ENCODE assay signal across 8 cellular contexts in the genomic region with DNA sequence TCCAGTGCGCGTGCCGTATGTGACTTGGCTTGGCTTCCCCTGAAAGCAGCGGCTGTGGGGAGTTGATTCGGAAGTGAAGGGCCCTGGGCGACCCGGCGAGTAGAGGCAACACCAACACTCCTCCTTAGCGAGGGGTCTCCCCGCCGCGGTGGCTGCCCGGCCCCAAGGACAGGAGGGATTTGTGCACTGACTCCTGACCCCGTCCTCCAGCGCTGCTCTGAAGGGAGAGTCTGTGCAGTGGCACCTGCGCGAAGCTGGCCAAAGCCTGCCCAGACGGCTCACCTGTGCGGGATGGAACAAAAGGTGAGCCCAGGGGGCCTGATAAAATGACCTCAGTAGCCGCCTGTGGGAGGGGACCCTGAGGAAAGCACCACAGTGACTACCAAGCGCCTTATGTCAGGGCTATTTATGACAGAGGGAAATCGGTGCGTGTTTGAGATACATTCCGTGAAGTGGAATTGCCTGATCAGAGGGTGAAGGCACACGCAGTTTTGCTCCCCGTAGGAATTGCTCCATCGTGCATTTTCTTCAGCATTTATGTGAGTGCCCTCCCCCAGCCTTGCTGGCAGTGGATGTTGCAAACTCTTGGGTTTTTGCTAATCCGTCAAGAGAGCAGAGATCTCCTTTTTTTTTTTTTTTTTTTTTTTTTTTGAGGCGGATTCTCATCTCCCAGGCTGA. TPM values are rescaled to one million over a fixed set of nuclear protein-coding genes. Genes with fewer than 3 reads are reported as not detected.
A peak's percentile ranks its signal among the peaks of the same experiment; 100 is the strongest.
DNase-seq lines count a peak whose midpoint lies in the region; ATAC-seq and TF ChIP-seq lines count a peak whose summit lies in the region.
"Not testable (repeated sequence)": the region's sequence is repeated elsewhere in the genome, so short reads cannot be mapped to it uniquely, and the experiment has no call there.

No MANE protein-coding gene starts in this region.

- intact Hi-C loops in Right ventricle myocardium inferior (cut with DNase I): not testable (repeated sequence)

- in situ Hi-C loops in GM23248 (cut with MboI): not testable (repeated sequence)

- H3K27ac ChIP-seq in GM23248; HUES48 (ENCODE audit: low read depth, low read length); urinary bladder (ENCODE audit: low read depth): not testable (repeated sequence)

- not testable (repeated sequence) for H3K36me3 ChIP-seq in GM23248 (ENCODE audit: low read depth); HUES48 (ENCODE audit: control insufficient read depth, insufficient read depth, low read length); urinary bladder (ENCODE audit: insufficient read depth)

- H3K9me3 Mint-ChIP-seq in nephron progenitor cell: not testable (repeated sequence)

- H3K9ac ChIP-seq in GM23248: peak overlapping the region; percentile 70
- H3K9ac ChIP-seq in HUES48 (ENCODE audit: low read depth, low read length): peak overlapping the region; percentile 56; the same call in 1 of the 2 replicates

- not testable (repeated sequence) for H3K36me3 Mint-ChIP-seq in nephron progenitor cell (ENCODE audit: low read depth)

- not testable (repeated sequence) for H4K20me1 ChIP-seq in GM23248 (ENCODE audit: insufficient read depth)

- DNase-seq in GM04503 (ENCODE audit: low read depth): peak; percentile 29
- DNase-seq in GM23248: peak; percentile 69
- peak; percentile 82 for DNase-seq in SIG-M5 treated with dmso at 0.1 percent for 504 hours (lab: John Stamatoyannopoulos, UW; ENCODE audit: unreplicated experiment)
- peak; percentile 31 for DNase-seq in astrocyte of the hippocampus (ENCODE audit: low read depth, low spot score)
- not testable (repeated sequence) for DNase-seq in Right ventricle myocardium inferior (ENCODE audit: missing footprints); nephron progenitor cell

- not testable (repeated sequence) for H3K79me2 ChIP-seq in GM23248 (ENCODE audit: insufficient read depth)

- H3K4me1 ChIP-seq in GM23248 (ENCODE audit: insufficient read depth); HUES48 (ENCODE audit: control insufficient read depth, insufficient read depth, low read length); urinary bladder (ENCODE audit: insufficient read depth): not testable (repeated sequence)

- H3K4me3 ChIP-seq in GM23248 (peak overlapping the region; percentile 78), HUES48 (ENCODE audit: low read depth, low read length) (peak overlapping the region; percentile 70), urinary bladder (ENCODE audit: low read depth, low read length) (peak overlapping the region; percentile 40)

- peak; percentile 5 for ATAC-seq in Right ventricle myocardium inferior

- H3F3A ChIP-seq in GM23248 (ENCODE audit: insufficient read depth): not testable (repeated sequence)

- not testable (repeated sequence) for H3K27me3 Mint-ChIP-seq in nephron progenitor cell (ENCODE audit: low read depth, poor library complexity)

- not testable (repeated sequence) for TF ChIP-seq CTCF in nephron progenitor cell (IDR thresholded peaks at IDR 0.05)

- not testable (repeated sequence) for H3K27ac Mint-ChIP-seq in nephron progenitor cell

- 7% methylated on average over 9 to 10 of the region's 29 CpGs for WGBS in GM23248 (ENCODE audit: low coverage in 1 of 2, low lambda C conversion rate in 2 of 2, missing lambda C conversion rate in 2 of 2), 2 experiments
- WGBS in urinary bladder: 11% methylated on average over 10 of the region's 29 CpGs

- peak overlapping the region; percentile 87 for H2AFZ ChIP-seq in GM23248

- not testable (repeated sequence) for H3K9me3 ChIP-seq in GM23248 (ENCODE audit: low read depth); HUES48 (ENCODE audit: control insufficient read depth, insufficient read depth, low read length)

- not testable (repeated sequence) for H3K4me1 Mint-ChIP-seq in nephron progenitor cell

- H3K4me3 Mint-ChIP-seq in nephron progenitor cell: peak overlapping the region; percentile 82

- H3K9me2 ChIP-seq in GM23248 (ENCODE audit: insufficient read depth): not testable (repeated sequence)

- not testable (repeated sequence) for H3K27me3 ChIP-seq in GM23248 (replicated peaks; ENCODE audit: insufficient read depth); HUES48 (ENCODE audit: control insufficient read depth, insufficient read depth, low read length)

- H3K4me2 ChIP-seq in GM23248 (ENCODE audit: unreplicated experiment): peak overlapping the region; percentile 77

RNA-seq across cellular contexts. Expression of a gene that starts 22.5 kb away (rescaled TPM):
- total RNA-seq in GM23248 (2014; rRNA removed; shearing (Covaris generic)): not detected in 2 replicates
- polyA plus RNA-seq in GM23248 (2016; fragmentation: Nextera tagmentation; extraction: Ambion mirVana): 0.43 and 0.60 TPM in 2 replicates
- total RNA-seq in Right ventricle myocardium inferior: not detected
- not detected for total RNA-seq in urinary bladder
- polyA plus RNA-seq in urinary bladder: 0.11 TPM

RNA-seq across cellular contexts. Expression of a gene that starts 34.8 kb away (rescaled TPM):
- total RNA-seq in GM23248 (2014; rRNA removed; shearing (Covaris generic)): 220 and 271 TPM in 2 replicates
- 145 and 163 TPM in 2 replicates for polyA plus RNA-seq in GM23248 (2016; fragmentation: Nextera tagmentation; extraction: Ambion mirVana)
- 218 TPM for total RNA-seq in Right ventricle myocardium inferior
- total RNA-seq in urinary bladder: 1,016 TPM
- 241 TPM for polyA plus RNA-seq in urinary bladder

RNA-seq across cellular contexts. Expression of a gene that starts 40.4 kb away (rescaled TPM):
- 466 and 488 TPM in 2 replicates for total RNA-seq in GM23248 (2014; rRNA removed; shearing (Covaris generic))
- polyA plus RNA-seq in GM23248 (2016; fragmentation: Nextera tagmentation; extraction: Ambion mirVana): 332 and 338 TPM in 2 replicates
- total RNA-seq in Right ventricle myocardium inferior: 504 TPM
- 422 TPM for total RNA-seq in urinary bladder
- polyA plus RNA-seq in urinary bladder: 195 TPM
